ENCODE assay signal across 8 cellular contexts in the genomic region with DNA sequence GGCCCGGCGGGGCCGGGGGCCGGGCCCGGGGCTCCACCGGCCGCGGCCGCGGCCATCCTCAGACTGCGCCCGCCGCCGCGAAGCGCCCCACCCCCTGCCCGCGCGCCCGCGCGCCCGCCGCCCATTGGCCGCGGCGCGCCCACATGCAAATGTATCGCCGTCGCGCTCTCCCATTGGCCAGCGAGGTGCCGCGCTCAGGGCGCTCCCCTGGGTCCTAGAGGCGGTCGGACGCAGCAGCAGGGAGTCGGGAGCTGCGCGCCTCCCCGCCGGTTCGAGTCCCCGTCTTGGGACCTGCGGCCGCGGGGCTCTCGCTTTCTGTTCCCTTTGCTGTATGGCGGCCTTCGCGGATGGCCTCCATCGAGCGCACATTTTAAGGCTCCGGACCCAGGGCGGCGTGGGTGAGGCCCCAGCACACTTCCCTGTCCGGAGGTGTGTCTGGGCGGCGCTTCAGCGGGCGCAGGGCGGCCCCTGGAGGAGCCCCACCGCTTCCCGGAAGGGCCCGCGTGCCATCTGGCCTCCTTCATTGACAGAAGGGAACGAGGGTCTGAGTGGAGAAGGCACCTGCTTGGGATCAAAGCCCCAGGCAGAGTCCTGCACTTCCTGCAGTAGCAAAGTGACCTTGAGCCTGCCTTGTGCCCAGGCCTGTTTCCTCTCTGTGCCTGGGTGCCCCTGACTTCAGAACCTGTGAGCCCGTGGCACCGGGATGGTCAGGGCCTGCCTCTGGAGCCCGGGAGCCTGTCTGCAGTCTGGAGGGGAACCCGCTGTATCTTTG. TPM values are rescaled to one million over a fixed set of nuclear protein-coding genes. Genes with fewer than 3 reads are reported as not detected.
DNase-seq lines count a peak whose midpoint lies in the region; ATAC-seq and TF ChIP-seq lines count a peak whose summit lies in the region.

A gene with protein sequence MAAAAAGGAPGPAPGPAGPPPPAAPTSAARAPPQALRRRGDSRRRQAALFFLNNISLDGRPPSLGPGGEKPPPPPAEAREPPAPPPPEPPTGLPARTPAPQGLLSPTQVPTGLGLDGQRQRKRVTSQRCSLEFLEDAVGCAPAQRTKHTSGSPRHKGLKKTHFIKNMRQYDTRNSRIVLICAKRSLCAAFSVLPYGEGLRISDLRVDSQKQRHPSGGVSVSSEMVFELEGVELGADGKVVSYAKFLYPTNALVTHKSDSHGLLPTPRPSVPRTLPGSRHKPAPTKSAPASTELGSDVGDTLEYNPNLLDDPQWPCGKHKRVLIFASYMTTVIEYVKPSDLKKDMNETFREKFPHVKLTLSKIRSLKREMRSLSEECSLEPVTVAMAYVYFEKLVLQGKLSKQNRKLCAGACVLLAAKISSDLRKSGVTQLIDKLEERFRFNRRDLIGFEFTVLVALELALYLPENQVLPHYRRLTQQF (minus strand): TSS at position 65 of the 772 bp plus-strand sequence. CDS start 9 bp downstream, at position 56.

- peaks cover 37% of the 10 kb centered on the region for H3K4me1 ChIP-seq in CD4-positive, CD25-positive, alpha-beta regulatory T cell (ENCODE audit: control insufficient read depth, insufficient read depth, low read length, poor library complexity, severe bottlenecking)
- H3K4me1 ChIP-seq in right lobe of liver: peaks cover 0 to 19% (median 6%) of the 10 kb centered on the region in 4 donors

- WGBS in right lobe of liver (ENCODE audit: insufficient coverage, low coverage, low lambda C conversion rate, missing lambda C conversion rate): 54% methylated on average over 3 of the region's 73 CpGs

- TF ChIP-seq POLR2A in right lobe of liver (IDR thresholded peaks at IDR 0.05): no peak

- peaks cover 0 to 42% (median 11%) of the 10 kb centered on the region in 4 donors for H3K4me1 Mint-ChIP-seq in CD4-positive, CD25-positive, alpha-beta regulatory T cell

- H3K27me3 Mint-ChIP-seq in CD4-positive, CD25-positive, alpha-beta regulatory T cell: no peaks in the 10 kb centered on the region

- no peaks in the 10 kb centered on the region for H3K36me3 ChIP-seq in CD4-positive, CD25-positive, alpha-beta regulatory T cell (ENCODE audit: control insufficient read depth, insufficient read depth, low read length)
- H3K36me3 ChIP-seq in right lobe of liver: no peaks in the 10 kb centered on the region

- ATAC-seq in CD4-positive, CD25-positive, alpha-beta regulatory T cell (ENCODE audit: low read depth in 2 of 2): peak; percentile 93 to 95
- peak; percentile 89 for ATAC-seq in GM19395 (IDR thresholded peaks at IDR 0.05; ENCODE audit: unreplicated experiment)
- peak; percentile 86 for ATAC-seq in HG03521 (IDR thresholded peaks at IDR 0.05; ENCODE audit: unreplicated experiment)
- peak; percentile 90 to 96 (median 92) for ATAC-seq in right lobe of liver

- peaks cover 0 to 2% (median 0%) of the 10 kb centered on the region in 7 donors for H3K9me3 Mint-ChIP-seq in CD4-positive, CD25-positive, alpha-beta regulatory T cell

- no peaks in the 10 kb centered on the region for H3K9me3 ChIP-seq in CD4-positive, CD25-positive, alpha-beta regulatory T cell (ENCODE audit: control insufficient read depth in 2 of 2, low read length in 2 of 2)
- no peaks in the 10 kb centered on the region for H3K9me3 ChIP-seq in right lobe of liver

- H3K4me3 ChIP-seq in CD4-positive, CD25-positive, alpha-beta regulatory T cell (ENCODE audit: low read depth, low read length): peak within 1 kb of the TSS; percentile 37
- H3K4me3 ChIP-seq in right lobe of liver: peak within 1 kb of the TSS; percentile 55 to 68 (median 64)

- peak within 1 kb of the TSS; percentile 5 to 80 (median 41) for H3K27ac Mint-ChIP-seq in CD4-positive, CD25-positive, alpha-beta regulatory T cell

- peak in 2 of 4 donors; percentile 18 to 27 for TF ChIP-seq CTCF in right lobe of liver (IDR thresholded peaks at IDR 0.05)

- no peaks in the 10 kb centered on the region for H3K27me3 ChIP-seq in CD4-positive, CD25-positive, alpha-beta regulatory T cell (ENCODE audit: control insufficient read depth, insufficient read depth, low read length)
- H3K27me3 ChIP-seq in right lobe of liver: no peaks in the 10 kb centered on the region

- DNase-seq in CD4-positive, CD25-positive, alpha-beta regulatory T cell: peak; percentile 86 to 95 (median 92)
- DNase-seq in NCI-H69 (lab: John Stamatoyannopoulos, UW): peak; percentile 94
- peak; percentile 75 to 85 for DNase-seq in activated CD4-positive, alpha-beta T cell treated with anti-CD3 and anti-CD28 coated beads, Interleukin-2, amount 50 U/mL, for 24 hours (ENCODE audit: low read depth in 1 of 2, low spot score in 1 of 2)
- peak; percentile 96 for DNase-seq in dermis blood vessel endothelial cell
- DNase-seq in right lobe of liver: peak; percentile 93 to 97 (median 96)
- peak; percentile 91 for DNase-seq in stimulated activated CD4-positive, alpha-beta T cell treated with anti-CD3 and anti-CD28 coated beads, Interleukin-4, amount 100 ng/mL, for 1 hour

- H3K27ac ChIP-seq in CD4-positive, CD25-positive, alpha-beta regulatory T cell (ENCODE audit: insufficient read depth, low read length, poor library complexity, severe bottlenecking): peak within 1 kb of the TSS; percentile 47
- H3K27ac ChIP-seq in right lobe of liver: no peak within 1 kb of the TSS

- H3K36me3 Mint-ChIP-seq in CD4-positive, CD25-positive, alpha-beta regulatory T cell: no peaks in the 10 kb centered on the region

- intact Hi-C loops in right lobe of liver (cut with DNase I): no loop called here

- H3K4me3 Mint-ChIP-seq in CD4-positive, CD25-positive, alpha-beta regulatory T cell: peak within 1 kb of the TSS; percentile 83 to 91 (median 85)

RNA-seq across cellular contexts. Expression of the gene that starts here (rescaled TPM):
- 7.0 TPM for total RNA-seq in CD4-positive, CD25-positive, alpha-beta regulatory T cell
- 1 to 10 TPM in 2 of 4 donors, under 1 TPM in 2; 0.49 to 1.7 (median 1.1) TPM for polyA plus RNA-seq in CD4-positive, CD25-positive, alpha-beta regulatory T cell
- total RNA-seq in dermis blood vessel endothelial cell: 0.85 and 1.9 TPM in 2 replicates
- total RNA-seq in right lobe of liver: 1 to 10 TPM; 1.4 to 2.9 (median 2.5) TPM
